In genomic region chr17:49739662-49740271, GRCh38 we compare ENCODE assay signal across 8 cellular contexts. TPM values are rescaled to one million over a fixed set of nuclear protein-coding genes. Genes with fewer than 3 reads are reported as not detected.
A peak's percentile ranks its signal among the peaks of the same experiment; 100 is the strongest.
DNase-seq lines count a peak whose midpoint lies in the region; ATAC-seq, FAIRE-seq and TF ChIP-seq lines count a peak whose summit lies in the region.

No MANE protein-coding gene starts in this region.

- peak; percentile 90 to 99 (median 98) for DNase-seq in CD4-positive, CD25-positive, alpha-beta regulatory T cell
- DNase-seq in NCI-H2227 treated with DMSO at 0.1 percent for 48 hours (lab: John Stamatoyannopoulos, UW) = peak; percentile 70
- peak; percentile 80 to 83 for DNase-seq in activated CD4-positive, alpha-beta T cell treated with anti-CD3 and anti-CD28 coated beads, Interleukin-2, amount 50 U/mL, for 48 hours
- DNase-seq in effector memory CD4-positive, alpha-beta T cell = peak; percentile 91 to 97 (median 94)
- peak; percentile 31 for DNase-seq in prostate gland (ENCODE audit: low spot score)
- DNase-seq in vagina (ENCODE audit: extremely low spot score in 2 of 2) = no peak
- no peak for DNase-seq in frontal cortex (ENCODE audit: low spot score in 2 of 2)

- 50% methylated on average over 6 of the region's 6 CpGs for WGBS in prostate gland

- H3K27me3 ChIP-seq in CD4-positive, CD25-positive, alpha-beta regulatory T cell (ENCODE audit: control insufficient read depth, insufficient read depth, low read length) = no peaks in the 10 kb centered on the region
- H3K27me3 ChIP-seq in effector memory CD4-positive, alpha-beta T cell (replicated peaks; ENCODE audit: control insufficient read depth, insufficient read depth, low read length, poor library complexity, severe bottlenecking) = no peaks in the 10 kb centered on the region
- H3K27me3 ChIP-seq in prostate gland (replicated peaks; ENCODE audit: insufficient read depth) (no peaks in the 10 kb centered on the region), vagina (no peaks in the 10 kb centered on the region)

- CTCF ChIA-PET in HEK293 (lab: Yijun Ruan, JAX) = interaction anchor here (1.2 kb wide), 1 partner anchor 172 kb away, joined by 5 read pairs; no protein-coding TSS in a partner anchor

- no peak for TF ChIP-seq POLR2A in prostate gland (IDR thresholded peaks at IDR 0.05)
- TF ChIP-seq POLR2A in vagina (IDR thresholded peaks at IDR 0.05) = no peak

- H3K36me3 ChIP-seq in CD4-positive, CD25-positive, alpha-beta regulatory T cell (ENCODE audit: control insufficient read depth, insufficient read depth, low read length) = peaks cover 3% of the 10 kb centered on the region
- H3K36me3 ChIP-seq in HEK293 (ENCODE audit: control insufficient read depth in 2 of 2, insufficient read depth in 1 of 2, low read length in 2 of 2) (no peaks in the 10 kb centered on the region; a peak in 1 of 3 replicates), prostate gland (no peaks in the 10 kb centered on the region), vagina (no peaks in the 10 kb centered on the region)
- H3K36me3 ChIP-seq in effector memory CD4-positive, alpha-beta T cell (ENCODE audit: control insufficient read depth, insufficient read depth, low read length) = no peaks in the 10 kb centered on the region

- H3K4me3 ChIP-seq in CD4-positive, CD25-positive, alpha-beta regulatory T cell (ENCODE audit: low read depth, low read length) = peak overlapping the region; percentile 99
- H3K4me3 ChIP-seq in HEK293 (ENCODE audit: low read depth, low read length) (no peak overlapping the region), prostate gland (no peak overlapping the region), vagina (no peak overlapping the region)
- peak overlapping the region; percentile 35 for H3K4me3 ChIP-seq in effector memory CD4-positive, alpha-beta T cell (ENCODE audit: insufficient read depth, low read depth, low read length, poor library complexity, severe bottlenecking)

- POLR2A ChIA-PET in HEK293 (lab: Yijun Ruan, JAX) = interaction anchor here (5.4 kb wide), 1 partner anchor 24 kb away, joined by 27 read pairs; the partner anchor contains the start of gene FAM117A

- intact Hi-C loops in prostate gland (cut with DNase I) (no loop called here), vagina (cut with DNase I) (no loop called here)

- H3K4me1 ChIP-seq in CD4-positive, CD25-positive, alpha-beta regulatory T cell (ENCODE audit: control insufficient read depth, insufficient read depth, low read length, poor library complexity, severe bottlenecking) = peaks cover 92% of the 10 kb centered on the region
- H3K4me1 ChIP-seq in HEK293 (ENCODE audit: control insufficient read depth, insufficient read depth, low read length) (no peaks in the 10 kb centered on the region), prostate gland (replicated peaks) (no peaks in the 10 kb centered on the region), vagina (peaks cover 54% of the 10 kb centered on the region)
- H3K4me1 ChIP-seq in effector memory CD4-positive, alpha-beta T cell (ENCODE audit: control insufficient read depth, insufficient read depth, low read length, poor library complexity, severe bottlenecking) = peaks cover 76% of the 10 kb centered on the region

- peak overlapping the region; percentile 98 for H3K27ac ChIP-seq in CD4-positive, CD25-positive, alpha-beta regulatory T cell (ENCODE audit: insufficient read depth, low read length, poor library complexity, severe bottlenecking)
- H3K27ac ChIP-seq in HEK293 (ENCODE audit: extremely low read depth, low read depth, low read length) (no peak overlapping the region), prostate gland (no peak overlapping the region), vagina (peak overlapping the region; percentile 80)
- H3K27ac ChIP-seq in effector memory CD4-positive, alpha-beta T cell (ENCODE audit: insufficient read depth, low read length, poor library complexity, severe bottlenecking) = peak overlapping the region; percentile 96

- no peak for TF ChIP-seq CTCF in HEK293 (tag by site-specific recombination; IDR thresholded peaks at IDR 0.05)
- no peak for TF ChIP-seq CTCF in prostate gland (IDR thresholded peaks at IDR 0.05)
- no peak for TF ChIP-seq CTCF in vagina (IDR thresholded peaks at IDR 0.05)

- H3K27ac Mint-ChIP-seq in CD4-positive, CD25-positive, alpha-beta regulatory T cell = peak overlapping the region; percentile 98 to 100 (median 99)

- H3K9me3 ChIP-seq in CD4-positive, CD25-positive, alpha-beta regulatory T cell (ENCODE audit: control insufficient read depth in 2 of 2, low read length in 2 of 2) = no peaks in the 10 kb centered on the region
- H3K9me3 ChIP-seq in HEK293 (ENCODE audit: control insufficient read depth, insufficient read depth, low read depth, low read length) = no peaks in the 10 kb centered on the region
- no peaks in the 10 kb centered on the region for H3K9me3 ChIP-seq in effector memory CD4-positive, alpha-beta T cell (ENCODE audit: control insufficient read depth, low read length)
- H3K9me3 ChIP-seq in prostate gland = no peaks in the 10 kb centered on the region
- no peaks in the 10 kb centered on the region for H3K9me3 ChIP-seq in vagina

- FAIRE-seq in frontal cortex (lab: Jason Lieb, UNC) = no peak

- ATAC-seq in CD4-positive, CD25-positive, alpha-beta regulatory T cell (ENCODE audit: low read depth in 2 of 2) = peak; percentile 99

- no peaks in the 10 kb centered on the region for H3K27me3 Mint-ChIP-seq in CD4-positive, CD25-positive, alpha-beta regulatory T cell

- H3K9me3 Mint-ChIP-seq in CD4-positive, CD25-positive, alpha-beta regulatory T cell = peaks cover 0 to 3% (median 0%) of the 10 kb centered on the region in 7 donors

- H3K4me3 Mint-ChIP-seq in CD4-positive, CD25-positive, alpha-beta regulatory T cell = peak overlapping the region; percentile 92 to 99 (median 96)

- H3K36me3 Mint-ChIP-seq in CD4-positive, CD25-positive, alpha-beta regulatory T cell = peaks cover 41% of the 10 kb centered on the region

- peaks cover 22 to 89% (median 58%) of the 10 kb centered on the region in 4 donors for H3K4me1 Mint-ChIP-seq in CD4-positive, CD25-positive, alpha-beta regulatory T cell

TF ChIP-seq in HEK293, 187 proteins besides CTCF, POLR2A, EP300 and RAD21 (continues in another document):
- no peak for TF ChIP-seq ZNF223 (tag by site-specific recombination; IDR thresholded peaks at IDR 0.05)
- no peak for TF ChIP-seq ZBTB10 (tag by site-specific recombination; IDR thresholded peaks at IDR 0.05)
- no peak for TF ChIP-seq ZBTB1 (tag by site-specific recombination; IDR thresholded peaks at IDR 0.05)
- no peak for TF ChIP-seq ZNF521 (tag by site-specific recombination; IDR thresholded peaks at IDR 0.05)
- no peak for TF ChIP-seq GFI1B (tag by site-specific recombination; IDR thresholded peaks at IDR 0.05)
- peak; percentile 99 for TF ChIP-seq ZNF449 (tag by site-specific recombination; IDR thresholded peaks at IDR 0.05)

RNA-seq across cellular contexts. Expression of gene FAM117A, which starts 24.2 kb away (rescaled TPM):
- total RNA-seq in CD4-positive, CD25-positive, alpha-beta regulatory T cell = 83.3 TPM
- 10 to 100 TPM; 49.0 to 67.4 (median 64.7) TPM for polyA plus RNA-seq in CD4-positive, CD25-positive, alpha-beta regulatory T cell
- total RNA-seq in prostate gland = 10 to 100 TPM; 30.9 to 46.4 TPM
- total RNA-seq in vagina = 15.7 TPM
- total RNA-seq in frontal cortex = 0.82 TPM

RNA-seq across cellular contexts. Expression of gene SLC35B1, which starts 32.0 kb away (rescaled TPM):
- 51.8 TPM for total RNA-seq in CD4-positive, CD25-positive, alpha-beta regulatory T cell
- 10 to 100 TPM; 28.2 to 38.8 (median 34.1) TPM for polyA plus RNA-seq in CD4-positive, CD25-positive, alpha-beta regulatory T cell
- total RNA-seq in prostate gland (10 to 100 TPM; 31.0 to 81.0 TPM), vagina (42.0 TPM), frontal cortex (56.7 TPM)

RNA-seq across cellular contexts. Expression of gene KAT7, which starts 48.7 kb away (rescaled TPM):
- total RNA-seq in CD4-positive, CD25-positive, alpha-beta regulatory T cell = 207 TPM
- 10 to 100 TPM; 37.0 to 49.6 (median 46.9) TPM for polyA plus RNA-seq in CD4-positive, CD25-positive, alpha-beta regulatory T cell
- total RNA-seq in prostate gland = 10 to 100 TPM; 48.3 to 78.6 TPM
- 36.1 TPM for total RNA-seq in vagina
- 32.2 TPM for total RNA-seq in frontal cortex

Comparison
In these comparisons a context has a peak if more than half of its experiments do, and no peak if none do; other contexts are left out.
1. DNase-seq: peak in CD4-positive, CD25-positive, alpha-beta regulatory T cell (3 of 3), NCI-H2227 treated with DMSO at 0.1 percent for 48 hours (single experiment), activated CD4-positive, alpha-beta T cell treated with anti-CD3 and anti-CD28 coated beads, Interleukin-2, amount 50 U/mL, for 48 hours (2 of 2), effector memory CD4-positive, alpha-beta T cell (3 of 3) and prostate gland (single experiment); none in vagina (0 of 2) and frontal cortex (0 of 2).
2. H3K27ac ChIP-seq: peak in CD4-positive, CD25-positive, alpha-beta regulatory T cell (single experiment), effector memory CD4-positive, alpha-beta T cell (single experiment) and vagina (single experiment); none in HEK293 (single experiment) and prostate gland (0 of 2).
3. H3K4me3 ChIP-seq: peak in CD4-positive, CD25-positive, alpha-beta regulatory T cell (single experiment) and effector memory CD4-positive, alpha-beta T cell (single experiment); none in HEK293 (single experiment), prostate gland (0 of 2) and vagina (0 of 2).